In the genomic region with DNA sequence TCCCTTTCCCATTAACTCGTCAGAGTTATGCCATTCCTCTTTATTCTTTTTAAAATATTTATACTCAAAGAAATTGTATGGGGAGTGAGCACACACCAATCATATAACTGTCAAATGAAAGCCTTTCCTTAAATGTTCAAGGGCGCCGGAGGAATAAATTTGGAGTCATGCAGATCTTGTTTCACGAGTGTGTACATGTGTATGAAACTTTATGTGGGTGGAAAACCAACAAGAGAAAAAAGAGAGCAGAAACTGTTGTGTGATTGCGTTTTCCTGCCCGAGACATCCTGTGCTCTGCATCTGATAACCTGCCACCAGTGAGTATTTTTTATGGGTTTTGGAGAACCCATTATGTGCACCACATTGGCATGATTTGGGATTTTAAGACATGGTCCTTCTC, we compare ENCODE assay signal across 19 cellular contexts.
A peak's percentile ranks its signal among the peaks of the same experiment; 100 is the strongest.
DNase-seq lines count a peak whose midpoint lies in the region; ATAC-seq, FAIRE-seq and TF ChIP-seq lines count a peak whose summit lies in the region.
"Had no signal": no experiment of that assay in that cellular context is flagged by ENCODE, and none has a peak within 500 bp of the region (broad histone marks: within the 10 kb centered on the region; RNA-seq: fewer than 3 reads in every experiment).

No MANE protein-coding gene starts in this region.

- no peak for TF ChIP-seq CTCF in bronchial epithelial cell (IDR thresholded peaks at IDR 0.05; ENCODE audit: insufficient read depth, low read length, severe bottlenecking)
- TF ChIP-seq CTCF in mesothelial cell of epicardium (IDR thresholded peaks at IDR 0.05; ENCODE audit: unreplicated experiment): no peak
- no peak for TF ChIP-seq CTCF in Calu3 (IDR thresholded peaks at IDR 0.05; ENCODE audit: unreplicated experiment)

- H3K36me3 Mint-ChIP-seq in mesothelial cell of epicardium: no peaks in the 10 kb centered on the region
- no peaks in the 10 kb centered on the region for H3K36me3 Mint-ChIP-seq in Calu3 (ENCODE audit: insufficient read depth, unreplicated experiment)
- H3K36me3 Mint-ChIP-seq: CD14-positive monocyte; CD8-positive, alpha-beta T cell had no signal

- ATAC-seq in HG02588 (IDR thresholded peaks at IDR 0.05; ENCODE audit: unreplicated experiment) (no peak), GM18868 (IDR thresholded peaks at IDR 0.05; ENCODE audit: unreplicated experiment) (no peak)
- ATAC-seq: CD8-positive, alpha-beta T cell; HCT116 had no signal

- H3K4me1 Mint-ChIP-seq in mesothelial cell of epicardium (peaks cover 14% of the 10 kb centered on the region), Calu3 (ENCODE audit: low read depth, unreplicated experiment) (no peaks in the 10 kb centered on the region)

- BruUV-seq in Calu3 (replicated peaks; lab: Mats Ljungman, UMichigan): no TSS peak

- H3K27me3 ChIP-seq in bronchial epithelial cell (ENCODE audit: control insufficient read depth, insufficient read depth, low read length): no peaks in the 10 kb centered on the region

- CTCF ChIA-PET in Calu3 (lab: Charles Lee): no interaction called here

- H3K4me3 ChIP-seq in bronchial epithelial cell (ENCODE audit: low read depth, low read length): no peak overlapping the region
- H3K4me3 ChIP-seq: GM23248 had no signal

- H3K27ac Mint-ChIP-seq in mesothelial cell of epicardium: peak overlapping the region; percentile 35
- no peak overlapping the region for H3K27ac Mint-ChIP-seq in Calu3 (ENCODE audit: unreplicated experiment)
- H3K27ac Mint-ChIP-seq: CD14-positive monocyte; CD8-positive, alpha-beta T cell had no signal

- no peak overlapping the region for H3K4me3 Mint-ChIP-seq in mesothelial cell of epicardium
- H3K4me3 Mint-ChIP-seq in Calu3 (ENCODE audit: low read depth, unreplicated experiment): no peak overlapping the region
- H3K4me3 Mint-ChIP-seq: CD14-positive monocyte; CD8-positive, alpha-beta T cell had no signal

- DNase-seq in NCI-H2107 treated with DMSO at 0.1 percent for 48 hours (lab: John Stamatoyannopoulos, UW; ENCODE audit: unreplicated experiment) (peak; percentile 75), NCI-H2107 (lab: John Stamatoyannopoulos, UW) (no peak), bronchial epithelial cell (ENCODE audit: low read depth) (peak; percentile 61), mesothelial cell of epicardium (ENCODE audit: low spot score in 2 of 2, unreplicated experiment in 2 of 2) (no peak), hypothalamus (lab: John Stamatoyannopoulos, UW) (no peak), Calu3 (no peak)
- DNase-seq: CD8-positive, alpha-beta T cell; COR-L47; DND-41; GDM1; GM23248 had no signal

- H3K36me3 ChIP-seq in bronchial epithelial cell (ENCODE audit: control insufficient read depth, insufficient read depth, low read length): no peaks in the 10 kb centered on the region

- H3K9me3 Mint-ChIP-seq in mesothelial cell of epicardium (peaks cover 12% of the 10 kb centered on the region), Calu3 (ENCODE audit: low read depth, unreplicated experiment) (peaks cover 7% of the 10 kb centered on the region)

- no peaks in the 10 kb centered on the region for H3K27me3 Mint-ChIP-seq in mesothelial cell of epicardium (ENCODE audit: low read depth)
- peaks cover 10% of the 10 kb centered on the region for H3K27me3 Mint-ChIP-seq in Calu3 (ENCODE audit: unreplicated experiment)

- no peak for FAIRE-seq in bronchial epithelial cell (lab: Jason Lieb, UNC)
- FAIRE-seq: GM12892, H54, HepG2, HTR-8/SVneo had no signal

- intact Hi-C loops in Calu3 (cut with micrococcal nuclease; ENCODE audit: unreplicated experiment): no loop called here

Comparison
In these comparisons a context has a peak if more than half of its experiments do, and no peak if none do; other contexts are left out.
1. DNase-seq: peak in NCI-H2107 treated with DMSO at 0.1 percent for 48 hours (single experiment) and bronchial epithelial cell (single experiment); none in NCI-H2107 (single experiment), mesothelial cell of epicardium (0 of 2), hypothalamus (0 of 51) and Calu3 (single experiment).